2 cellular contexts compared by ENCODE assay signal in the genomic region with DNA sequence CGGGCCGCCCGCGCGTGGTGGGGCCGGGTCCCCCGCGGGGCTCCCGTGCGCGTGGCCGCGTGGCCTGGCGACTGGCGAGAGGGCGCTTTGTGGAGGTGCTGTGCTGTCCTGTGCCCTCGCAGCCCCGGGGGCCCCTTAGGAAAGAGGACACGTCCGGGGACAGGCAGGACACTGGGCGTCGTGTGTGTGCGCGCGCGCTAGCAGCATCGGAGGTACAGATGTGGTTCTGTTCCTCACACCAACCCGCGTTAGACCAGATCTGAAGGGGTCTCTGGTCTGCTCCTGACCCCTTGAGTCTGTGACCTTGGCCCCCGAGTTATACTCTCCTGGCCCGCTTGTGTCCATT.
TF ChIP-seq lines count a peak whose summit lies in the region.

No MANE protein-coding gene starts in this region.

TF ChIP-seq in liver, 16 proteins besides CTCF, POLR2A, EP300 and RAD21:
- TF ChIP-seq ATF3 (IDR thresholded peaks at IDR 0.05) (no peak), HNF4A (conservative IDR thresholded peaks at IDR 0.05) (no peak), ZBTB33 (IDR thresholded peaks at IDR 0.05) (no peak), MAX (IDR thresholded peaks at IDR 0.05) (no peak), NR2F2 (IDR thresholded peaks at IDR 0.05) (no peak), FOXA1 (IDR thresholded peaks at IDR 0.05) (no peak), SP1 (IDR thresholded peaks at IDR 0.05) (no peak), GABPA (IDR thresholded peaks at IDR 0.05 in 1 of 2, conservative IDR thresholded peaks at IDR 0.05 in 1 of 2) (no peak), EGR1 (IDR thresholded peaks at IDR 0.05; ENCODE audit: low read depth in 2 of 2) (no peak), JUND (IDR thresholded peaks at IDR 0.05) (no peak), HNF4G (IDR thresholded peaks at IDR 0.05) (no peak), YY1 (IDR thresholded peaks at IDR 0.05) (no peak), REST (IDR thresholded peaks at IDR 0.05) (no peak), TAF1 (conservative IDR thresholded peaks at IDR 0.05) (no peak)

TF ChIP-seq in HepG2, 621 proteins besides CTCF, POLR2A, EP300 and RAD21:
- TF ChIP-seq, protein P1, sequence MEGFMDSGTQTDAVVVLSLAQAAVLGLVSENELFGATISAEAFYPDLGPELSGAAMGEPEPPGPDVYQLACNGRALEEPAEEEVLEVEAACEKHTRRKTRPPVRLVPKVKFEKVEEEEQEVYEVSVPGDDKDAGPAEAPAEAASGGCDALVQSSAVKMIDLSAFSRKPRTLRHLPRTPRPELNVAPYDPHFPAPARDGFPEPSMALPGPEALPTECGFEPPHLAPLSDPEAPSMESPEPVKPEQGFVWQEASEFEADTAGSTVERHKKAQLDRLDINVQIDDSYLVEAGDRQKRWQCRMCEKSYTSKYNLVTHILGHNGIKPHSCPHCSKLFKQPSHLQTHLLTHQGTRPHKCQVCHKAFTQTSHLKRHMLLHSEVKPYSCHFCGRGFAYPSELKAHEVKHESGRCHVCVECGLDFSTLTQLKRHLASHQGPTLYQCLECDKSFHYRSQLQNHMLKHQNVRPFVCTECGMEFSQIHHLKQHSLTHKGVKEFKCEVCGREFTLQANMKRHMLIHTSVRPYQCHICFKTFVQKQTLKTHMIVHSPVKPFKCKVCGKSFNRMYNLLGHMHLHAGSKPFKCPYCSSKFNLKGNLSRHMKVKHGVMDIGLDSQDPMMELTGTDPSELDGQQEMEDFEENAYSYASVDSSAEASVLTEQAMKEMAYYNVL (CRISPR knock-in tag; IDR thresholded peaks at IDR 0.05; ENCODE audit: borderline replicate concordance): no peak
- TF ChIP-seq SOX5 (CRISPR knock-in tag; IDR thresholded peaks at IDR 0.05; ENCODE audit: borderline replicate concordance) (no peak), SALL2 (CRISPR knock-in tag; IDR thresholded peaks at IDR 0.05) (no peak), ZBTB14 (CRISPR knock-in tag; IDR thresholded peaks at IDR 0.05) (no peak), RFX5 (IDR thresholded peaks at IDR 0.05; ENCODE audit: low read depth, low read length) (no peak), ZNF350 (CRISPR knock-in tag; IDR thresholded peaks at IDR 0.05; ENCODE audit: borderline replicate concordance, low read depth) (no peak)
